In the genomic region with DNA sequence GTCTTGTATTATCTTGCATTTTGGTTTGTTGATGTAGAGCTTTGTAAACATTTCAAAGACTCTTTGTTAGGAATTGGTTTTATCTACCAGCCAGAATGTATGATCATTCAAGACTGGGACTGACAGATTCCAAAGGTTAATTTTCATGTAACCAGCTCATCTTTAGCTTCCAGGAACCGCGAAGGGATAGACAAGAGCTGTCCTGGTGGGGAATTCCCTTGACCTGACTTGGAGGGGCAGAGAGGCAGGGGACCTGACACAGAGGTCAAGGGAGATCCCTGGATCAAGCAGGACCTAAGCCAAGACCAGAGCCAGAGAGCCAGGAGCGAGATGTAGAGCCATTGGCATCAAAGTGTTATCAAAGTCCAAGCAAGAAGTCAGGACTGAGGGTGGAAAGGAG, we compare ENCODE assay signal across 1 cellular context.
A peak's percentile ranks its signal among the peaks of the same experiment; 100 is the strongest.
TF ChIP-seq lines count a peak whose summit lies in the region.

No MANE protein-coding gene starts in this region.

TF ChIP-seq in HepG2, 621 proteins besides CTCF, POLR2A, EP300 and RAD21:
- TF ChIP-seq ZSCAN21 (CRISPR knock-in tag; IDR thresholded peaks at IDR 0.05; ENCODE audit: borderline replicate concordance) (no peak), HDAC2 (CRISPR knock-in tag; IDR thresholded peaks at IDR 0.05) (0 out of 2 replicates have a peak, but pooled peaks have one; percentile 20), NFKBIZ (CRISPR knock-in tag; IDR thresholded peaks at IDR 0.05) (peak; percentile 73; the same call in 1 of the 2 replicates), SOX6 (IDR thresholded peaks at IDR 0.05) (no peak), SOX6 (CRISPR knock-in tag; IDR thresholded peaks at IDR 0.05) (peak; percentile 37; the same call in 1 of the 2 replicates), FOXA1 (IDR thresholded peaks at IDR 0.05) (no peak), FOXA1 (CRISPR knock-in tag; IDR thresholded peaks at IDR 0.05) (0 out of 2 replicates have a peak, but pooled peaks have one; percentile 14), SOX13 (IDR thresholded peaks at IDR 0.05) (no peak), SOX13 (CRISPR knock-in tag; conservative IDR thresholded peaks at IDR 0.05 in 1 of 2, IDR thresholded peaks at IDR 0.05 in 1 of 2) (peak in 1 of 2 experiments; percentile 32; a peak in 1 of 4 replicates), ZNF574 (CRISPR knock-in tag; IDR thresholded peaks at IDR 0.05) (no peak), ZNF780A (CRISPR knock-in tag; IDR thresholded peaks at IDR 0.05) (no peak), ARID2 (CRISPR knock-in tag; IDR thresholded peaks at IDR 0.05; ENCODE audit: borderline replicate concordance) (no peak), NR2F1 (CRISPR knock-in tag; IDR thresholded peaks at IDR 0.05) (peak in 1 of 2 experiments; percentile 30; a peak in 1 of 4 replicates), THRA (CRISPR knock-in tag; IDR thresholded peaks at IDR 0.05; ENCODE audit: borderline replicate concordance) (peak; percentile 61; the same call in 1 of the 2 replicates), RARA (CRISPR knock-in tag; IDR thresholded peaks at IDR 0.05) (peak; percentile 54), HMG20A (CRISPR knock-in tag; IDR thresholded peaks at IDR 0.05; ENCODE audit: borderline replicate concordance) (0 out of 2 replicates have a peak, but pooled peaks have one; percentile 22), SALL1 (CRISPR knock-in tag; IDR thresholded peaks at IDR 0.05) (0 out of 2 replicates have a peak, but pooled peaks have one; percentile 16), SOX5 (CRISPR knock-in tag; IDR thresholded peaks at IDR 0.05; ENCODE audit: borderline replicate concordance) (0 out of 2 replicates have a peak, but pooled peaks have one; percentile 30)
- TF ChIP-seq, protein P1, sequence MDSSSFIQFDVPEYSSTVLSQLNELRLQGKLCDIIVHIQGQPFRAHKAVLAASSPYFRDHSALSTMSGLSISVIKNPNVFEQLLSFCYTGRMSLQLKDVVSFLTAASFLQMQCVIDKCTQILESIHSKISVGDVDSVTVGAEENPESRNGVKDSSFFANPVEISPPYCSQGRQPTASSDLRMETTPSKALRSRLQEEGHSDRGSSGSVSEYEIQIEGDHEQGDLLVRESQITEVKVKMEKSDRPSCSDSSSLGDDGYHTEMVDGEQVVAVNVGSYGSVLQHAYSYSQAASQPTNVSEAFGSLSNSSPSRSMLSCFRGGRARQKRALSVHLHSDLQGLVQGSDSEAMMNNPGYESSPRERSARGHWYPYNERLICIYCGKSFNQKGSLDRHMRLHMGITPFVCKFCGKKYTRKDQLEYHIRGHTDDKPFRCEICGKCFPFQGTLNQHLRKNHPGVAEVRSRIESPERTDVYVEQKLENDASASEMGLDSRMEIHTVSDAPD (CRISPR knock-in tag; IDR thresholded peaks at IDR 0.05) = peak; percentile 68; the same call in 1 of the 2 replicates
- TF ChIP-seq, protein P2, sequence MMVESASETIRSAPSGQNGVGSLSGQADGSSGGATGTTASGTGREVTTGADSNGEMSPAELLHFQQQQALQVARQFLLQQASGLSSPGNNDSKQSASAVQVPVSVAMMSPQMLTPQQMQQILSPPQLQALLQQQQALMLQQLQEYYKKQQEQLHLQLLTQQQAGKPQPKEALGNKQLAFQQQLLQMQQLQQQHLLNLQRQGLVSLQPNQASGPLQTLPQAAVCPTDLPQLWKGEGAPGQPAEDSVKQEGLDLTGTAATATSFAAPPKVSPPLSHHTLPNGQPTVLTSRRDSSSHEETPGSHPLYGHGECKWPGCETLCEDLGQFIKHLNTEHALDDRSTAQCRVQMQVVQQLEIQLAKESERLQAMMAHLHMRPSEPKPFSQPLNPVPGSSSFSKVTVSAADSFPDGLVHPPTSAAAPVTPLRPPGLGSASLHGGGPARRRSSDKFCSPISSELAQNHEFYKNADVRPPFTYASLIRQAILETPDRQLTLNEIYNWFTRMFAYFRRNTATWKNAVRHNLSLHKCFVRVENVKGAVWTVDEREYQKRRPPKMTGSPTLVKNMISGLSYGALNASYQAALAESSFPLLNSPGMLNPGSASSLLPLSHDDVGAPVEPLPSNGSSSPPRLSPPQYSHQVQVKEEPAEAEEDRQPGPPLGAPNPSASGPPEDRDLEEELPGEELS (CRISPR knock-in tag; IDR thresholded peaks at IDR 0.05) = 0 out of 2 replicates have a peak, but pooled peaks have one; percentile 12
- TF ChIP-seq, protein P3, sequence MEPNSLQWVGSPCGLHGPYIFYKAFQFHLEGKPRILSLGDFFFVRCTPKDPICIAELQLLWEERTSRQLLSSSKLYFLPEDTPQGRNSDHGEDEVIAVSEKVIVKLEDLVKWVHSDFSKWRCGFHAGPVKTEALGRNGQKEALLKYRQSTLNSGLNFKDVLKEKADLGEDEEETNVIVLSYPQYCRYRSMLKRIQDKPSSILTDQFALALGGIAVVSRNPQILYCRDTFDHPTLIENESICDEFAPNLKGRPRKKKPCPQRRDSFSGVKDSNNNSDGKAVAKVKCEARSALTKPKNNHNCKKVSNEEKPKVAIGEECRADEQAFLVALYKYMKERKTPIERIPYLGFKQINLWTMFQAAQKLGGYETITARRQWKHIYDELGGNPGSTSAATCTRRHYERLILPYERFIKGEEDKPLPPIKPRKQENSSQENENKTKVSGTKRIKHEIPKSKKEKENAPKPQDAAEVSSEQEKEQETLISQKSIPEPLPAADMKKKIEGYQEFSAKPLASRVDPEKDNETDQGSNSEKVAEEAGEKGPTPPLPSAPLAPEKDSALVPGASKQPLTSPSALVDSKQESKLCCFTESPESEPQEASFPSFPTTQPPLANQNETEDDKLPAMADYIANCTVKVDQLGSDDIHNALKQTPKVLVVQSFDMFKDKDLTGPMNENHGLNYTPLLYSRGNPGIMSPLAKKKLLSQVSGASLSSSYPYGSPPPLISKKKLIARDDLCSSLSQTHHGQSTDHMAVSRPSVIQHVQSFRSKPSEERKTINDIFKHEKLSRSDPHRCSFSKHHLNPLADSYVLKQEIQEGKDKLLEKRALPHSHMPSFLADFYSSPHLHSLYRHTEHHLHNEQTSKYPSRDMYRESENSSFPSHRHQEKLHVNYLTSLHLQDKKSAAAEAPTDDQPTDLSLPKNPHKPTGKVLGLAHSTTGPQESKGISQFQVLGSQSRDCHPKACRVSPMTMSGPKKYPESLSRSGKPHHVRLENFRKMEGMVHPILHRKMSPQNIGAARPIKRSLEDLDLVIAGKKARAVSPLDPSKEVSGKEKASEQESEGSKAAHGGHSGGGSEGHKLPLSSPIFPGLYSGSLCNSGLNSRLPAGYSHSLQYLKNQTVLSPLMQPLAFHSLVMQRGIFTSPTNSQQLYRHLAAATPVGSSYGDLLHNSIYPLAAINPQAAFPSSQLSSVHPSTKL (CRISPR knock-in tag; IDR thresholded peaks at IDR 0.05) = peak; percentile 26; the same call in 1 of the 2 replicates
